Comparison of ENCODE assay signal across 1 cellular context in the genomic region with DNA sequence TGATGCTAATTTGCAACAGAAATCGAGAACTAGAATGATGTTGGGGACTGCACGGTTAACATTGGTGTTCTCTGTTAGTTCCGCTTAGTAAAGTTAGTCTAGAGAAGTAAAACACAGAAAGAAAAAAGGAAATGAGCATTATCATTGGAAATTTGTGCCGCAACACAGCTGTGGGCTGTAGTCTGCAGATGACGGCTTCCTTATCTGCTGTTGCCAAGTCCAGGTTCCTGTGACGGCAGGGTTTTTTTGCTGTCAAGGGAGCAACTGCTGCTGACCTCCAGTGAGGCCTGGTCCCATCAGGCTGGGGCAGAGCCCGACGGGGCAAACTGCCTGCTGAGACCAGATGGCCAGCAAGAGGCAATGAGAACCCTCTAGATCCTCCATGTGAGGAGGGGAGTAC.
TF ChIP-seq lines count a peak whose summit lies in the region.

No MANE protein-coding gene starts in this region.

TF ChIP-seq in GM12878, 131 proteins besides CTCF, POLR2A, EP300 and RAD21 (continued from another document):
- TF ChIP-seq, protein P1, sequence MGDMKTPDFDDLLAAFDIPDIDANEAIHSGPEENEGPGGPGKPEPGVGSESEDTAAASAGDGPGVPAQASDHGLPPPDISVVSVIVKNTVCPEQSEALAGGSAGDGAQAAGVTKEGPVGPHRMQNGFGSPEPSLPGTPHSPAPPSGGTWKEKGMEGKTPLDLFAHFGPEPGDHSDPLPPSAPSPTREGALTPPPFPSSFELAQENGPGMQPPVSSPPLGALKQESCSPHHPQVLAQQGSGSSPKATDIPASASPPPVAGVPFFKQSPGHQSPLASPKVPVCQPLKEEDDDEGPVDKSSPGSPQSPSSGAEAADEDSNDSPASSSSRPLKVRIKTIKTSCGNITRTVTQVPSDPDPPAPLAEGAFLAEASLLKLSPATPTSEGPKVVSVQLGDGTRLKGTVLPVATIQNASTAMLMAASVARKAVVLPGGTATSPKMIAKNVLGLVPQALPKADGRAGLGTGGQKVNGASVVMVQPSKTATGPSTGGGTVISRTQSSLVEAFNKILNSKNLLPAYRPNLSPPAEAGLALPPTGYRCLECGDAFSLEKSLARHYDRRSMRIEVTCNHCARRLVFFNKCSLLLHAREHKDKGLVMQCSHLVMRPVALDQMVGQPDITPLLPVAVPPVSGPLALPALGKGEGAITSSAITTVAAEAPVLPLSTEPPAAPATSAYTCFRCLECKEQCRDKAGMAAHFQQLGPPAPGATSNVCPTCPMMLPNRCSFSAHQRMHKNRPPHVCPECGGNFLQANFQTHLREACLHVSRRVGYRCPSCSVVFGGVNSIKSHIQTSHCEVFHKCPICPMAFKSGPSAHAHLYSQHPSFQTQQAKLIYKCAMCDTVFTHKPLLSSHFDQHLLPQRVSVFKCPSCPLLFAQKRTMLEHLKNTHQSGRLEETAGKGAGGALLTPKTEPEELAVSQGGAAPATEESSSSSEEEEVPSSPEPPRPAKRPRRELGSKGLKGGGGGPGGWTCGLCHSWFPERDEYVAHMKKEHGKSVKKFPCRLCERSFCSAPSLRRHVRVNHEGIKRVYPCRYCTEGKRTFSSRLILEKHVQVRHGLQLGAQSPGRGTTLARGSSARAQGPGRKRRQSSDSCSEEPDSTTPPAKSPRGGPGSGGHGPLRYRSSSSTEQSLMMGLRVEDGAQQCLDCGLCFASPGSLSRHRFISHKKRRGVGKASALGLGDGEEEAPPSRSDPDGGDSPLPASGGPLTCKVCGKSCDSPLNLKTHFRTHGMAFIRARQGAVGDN (IDR thresholded peaks at IDR 0.05), result peak; percentile 61; the same call in 1 of the 2 replicates
- TF ChIP-seq NR2C1 (IDR thresholded peaks at IDR 0.05) (no peak), ATF7 (IDR thresholded peaks at IDR 0.05; ENCODE audit: low read depth) (0 out of 2 replicates have a peak, but pooled peaks have one; percentile 19)
